In the genomic region with DNA sequence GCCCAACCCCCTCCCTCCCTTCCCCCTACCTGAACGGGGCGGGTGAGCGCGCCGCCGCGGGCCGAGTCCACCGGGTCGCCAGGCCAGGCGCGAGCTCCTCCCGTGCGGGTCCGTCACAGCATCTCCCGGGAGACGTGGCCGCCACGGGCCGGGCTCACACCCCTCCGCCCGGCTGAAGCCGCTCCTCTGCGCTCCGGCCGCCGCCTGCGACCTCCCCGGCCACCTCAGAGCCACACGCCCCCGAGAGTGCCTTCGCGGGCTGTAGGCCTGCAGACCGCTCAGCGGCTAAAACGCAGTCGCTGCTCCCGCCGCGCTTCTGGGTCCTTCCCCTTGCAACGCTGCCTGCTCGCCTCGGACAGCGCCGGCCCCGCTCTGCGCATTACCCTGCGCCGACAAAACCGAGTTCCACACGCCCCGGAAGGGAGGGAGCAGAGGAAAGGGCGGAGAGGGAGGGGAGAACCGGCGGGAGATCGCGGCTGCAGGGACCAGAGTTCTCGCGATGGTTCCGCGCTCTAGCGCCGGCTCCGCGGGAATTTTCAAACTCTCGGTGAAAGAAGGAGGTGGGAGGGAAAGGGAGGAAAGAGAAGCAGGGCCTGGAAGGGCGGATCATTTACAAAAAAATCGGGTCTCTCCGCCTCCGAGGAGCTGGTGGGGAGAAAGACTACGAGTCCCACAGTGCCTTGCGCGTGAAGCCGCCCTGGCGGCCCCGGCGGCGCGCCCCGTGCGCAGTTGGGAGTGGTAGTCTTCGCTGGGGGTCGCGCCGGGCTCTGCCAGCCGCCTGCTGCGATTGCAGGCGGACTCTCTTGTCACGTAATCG, we compare ENCODE assay signal across 1 cellular context.
TF ChIP-seq lines count a peak whose summit lies in the region.

A gene with protein sequence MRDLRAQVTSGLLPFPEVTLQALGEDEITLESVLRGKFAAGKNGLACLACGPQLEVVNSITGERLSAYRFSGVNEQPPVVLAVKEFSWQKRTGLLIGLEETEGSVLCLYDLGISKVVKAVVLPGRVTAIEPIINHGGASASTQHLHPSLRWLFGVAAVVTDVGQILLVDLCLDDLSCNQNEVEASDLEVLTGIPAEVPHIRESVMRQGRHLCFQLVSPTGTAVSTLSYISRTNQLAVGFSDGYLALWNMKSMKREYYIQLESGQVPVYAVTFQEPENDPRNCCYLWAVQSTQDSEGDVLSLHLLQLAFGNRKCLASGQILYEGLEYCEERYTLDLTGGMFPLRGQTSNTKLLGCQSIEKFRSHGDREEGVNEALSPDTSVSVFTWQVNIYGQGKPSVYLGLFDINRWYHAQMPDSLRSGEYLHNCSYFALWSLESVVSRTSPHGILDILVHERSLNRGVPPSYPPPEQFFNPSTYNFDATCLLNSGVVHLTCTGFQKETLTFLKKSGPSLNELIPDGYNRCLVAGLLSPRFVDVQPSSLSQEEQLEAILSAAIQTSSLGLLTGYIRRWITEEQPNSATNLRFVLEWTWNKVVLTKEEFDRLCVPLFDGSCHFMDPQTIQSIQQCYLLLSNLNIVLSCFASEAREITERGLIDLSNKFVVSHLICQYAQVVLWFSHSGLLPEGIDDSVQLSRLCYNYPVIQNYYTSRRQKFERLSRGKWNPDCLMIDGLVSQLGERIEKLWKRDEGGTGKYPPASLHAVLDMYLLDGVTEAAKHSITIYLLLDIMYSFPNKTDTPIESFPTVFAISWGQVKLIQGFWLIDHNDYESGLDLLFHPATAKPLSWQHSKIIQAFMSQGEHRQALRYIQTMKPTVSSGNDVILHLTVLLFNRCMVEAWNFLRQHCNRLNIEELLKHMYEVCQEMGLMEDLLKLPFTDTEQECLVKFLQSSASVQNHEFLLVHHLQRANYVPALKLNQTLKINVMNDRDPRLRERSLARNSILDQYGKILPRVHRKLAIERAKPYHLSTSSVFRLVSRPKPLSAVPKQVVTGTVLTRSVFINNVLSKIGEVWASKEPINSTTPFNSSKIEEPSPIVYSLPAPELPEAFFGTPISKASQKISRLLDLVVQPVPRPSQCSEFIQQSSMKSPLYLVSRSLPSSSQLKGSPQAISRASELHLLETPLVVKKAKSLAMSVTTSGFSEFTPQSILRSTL (N-terminal part only) (minus strand): TSS at position 400 of the 817 bp plus-strand sequence. CDS start 13,578 bp downstream, outside the sequence.

TF ChIP-seq in A549, 52 proteins besides CTCF, POLR2A, EP300 and RAD21 (continued from another document):
- TF ChIP-seq, protein P1, sequence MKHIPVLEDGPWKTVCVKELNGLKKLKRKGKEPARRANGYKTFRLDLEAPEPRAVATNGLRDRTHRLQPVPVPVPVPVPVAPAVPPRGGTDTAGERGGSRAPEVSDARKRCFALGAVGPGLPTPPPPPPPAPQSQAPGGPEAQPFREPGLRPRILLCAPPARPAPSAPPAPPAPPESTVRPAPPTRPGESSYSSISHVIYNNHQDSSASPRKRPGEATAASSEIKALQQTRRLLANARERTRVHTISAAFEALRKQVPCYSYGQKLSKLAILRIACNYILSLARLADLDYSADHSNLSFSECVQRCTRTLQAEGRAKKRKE (CRISPR knock-in tag; IDR thresholded peaks at IDR 0.05; ENCODE audit: low read depth) = no peak
- peak; percentile 51 for TF ChIP-seq GATA3 (IDR thresholded peaks at IDR 0.05; ENCODE audit: borderline replicate concordance)
- no peak for TF ChIP-seq ZSCAN20 (CRISPR knock-in tag; IDR thresholded peaks at IDR 0.05)
- peak; percentile 97; the same call in 1 of the 2 replicates for TF ChIP-seq PHF8 (IDR thresholded peaks at IDR 0.05; ENCODE audit: borderline replicate concordance, low read depth)
- TF ChIP-seq, protein P2, sequence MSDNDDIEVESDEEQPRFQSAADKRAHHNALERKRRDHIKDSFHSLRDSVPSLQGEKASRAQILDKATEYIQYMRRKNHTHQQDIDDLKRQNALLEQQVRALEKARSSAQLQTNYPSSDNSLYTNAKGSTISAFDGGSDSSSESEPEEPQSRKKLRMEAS (IDR thresholded peaks at IDR 0.05) = peak; percentile 71
- no peak for TF ChIP-seq HOXB13 (CRISPR knock-in tag; IDR thresholded peaks at IDR 0.05; ENCODE audit: low read depth)
- TF ChIP-seq CHD2 (IDR thresholded peaks at IDR 0.05; ENCODE audit: low read length, partially characterized antibody) = peak; percentile 93
- TF ChIP-seq, protein P3, sequence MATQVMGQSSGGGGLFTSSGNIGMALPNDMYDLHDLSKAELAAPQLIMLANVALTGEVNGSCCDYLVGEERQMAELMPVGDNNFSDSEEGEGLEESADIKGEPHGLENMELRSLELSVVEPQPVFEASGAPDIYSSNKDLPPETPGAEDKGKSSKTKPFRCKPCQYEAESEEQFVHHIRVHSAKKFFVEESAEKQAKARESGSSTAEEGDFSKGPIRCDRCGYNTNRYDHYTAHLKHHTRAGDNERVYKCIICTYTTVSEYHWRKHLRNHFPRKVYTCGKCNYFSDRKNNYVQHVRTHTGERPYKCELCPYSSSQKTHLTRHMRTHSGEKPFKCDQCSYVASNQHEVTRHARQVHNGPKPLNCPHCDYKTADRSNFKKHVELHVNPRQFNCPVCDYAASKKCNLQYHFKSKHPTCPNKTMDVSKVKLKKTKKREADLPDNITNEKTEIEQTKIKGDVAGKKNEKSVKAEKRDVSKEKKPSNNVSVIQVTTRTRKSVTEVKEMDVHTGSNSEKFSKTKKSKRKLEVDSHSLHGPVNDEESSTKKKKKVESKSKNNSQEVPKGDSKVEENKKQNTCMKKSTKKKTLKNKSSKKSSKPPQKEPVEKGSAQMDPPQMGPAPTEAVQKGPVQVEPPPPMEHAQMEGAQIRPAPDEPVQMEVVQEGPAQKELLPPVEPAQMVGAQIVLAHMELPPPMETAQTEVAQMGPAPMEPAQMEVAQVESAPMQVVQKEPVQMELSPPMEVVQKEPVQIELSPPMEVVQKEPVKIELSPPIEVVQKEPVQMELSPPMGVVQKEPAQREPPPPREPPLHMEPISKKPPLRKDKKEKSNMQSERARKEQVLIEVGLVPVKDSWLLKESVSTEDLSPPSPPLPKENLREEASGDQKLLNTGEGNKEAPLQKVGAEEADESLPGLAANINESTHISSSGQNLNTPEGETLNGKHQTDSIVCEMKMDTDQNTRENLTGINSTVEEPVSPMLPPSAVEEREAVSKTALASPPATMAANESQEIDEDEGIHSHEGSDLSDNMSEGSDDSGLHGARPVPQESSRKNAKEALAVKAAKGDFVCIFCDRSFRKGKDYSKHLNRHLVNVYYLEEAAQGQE (IDR thresholded peaks at IDR 0.05) = peak; percentile 89
- TF ChIP-seq MYC (IDR thresholded peaks at IDR 0.05; ENCODE audit: borderline replicate concordance, low read length) = peak; percentile 30; the same call in 1 of the 2 replicates
- TF ChIP-seq CBX8 (IDR thresholded peaks at IDR 0.05) = no peak
- TF ChIP-seq TFCP2L1 (CRISPR knock-in tag; IDR thresholded peaks at IDR 0.05) = no peak
- peak; percentile 13 to 87; a peak in 3 of 5 replicates for TF ChIP-seq JUN (IDR thresholded peaks at IDR 0.05)
